ENCODE assay signal across 8 cellular contexts in genomic region chr9:34638138-34638445, GRCh38. TPM values are rescaled to one million over a fixed set of nuclear protein-coding genes. Genes with fewer than 3 reads are reported as not detected.
DNase-seq lines count a peak whose midpoint lies in the region; ATAC-seq and TF ChIP-seq lines count a peak whose summit lies in the region.

No MANE protein-coding gene starts in this region.

- H3K36me3 ChIP-seq in skeletal muscle satellite cell (ENCODE audit: insufficient read depth, low read length), result peaks cover 11% of the 10 kb centered on the region

- no peak for TF ChIP-seq CTCF in WI38 (IDR thresholded peaks at IDR 0.05; ENCODE audit: low read depth, low read length)
- TF ChIP-seq CTCF in foreskin keratinocyte (conservative IDR thresholded peaks at IDR 0.05), result no peak

- H3K4me1 ChIP-seq in foreskin keratinocyte (no peaks in the 10 kb centered on the region), skeletal muscle satellite cell (ENCODE audit: control insufficient read depth, insufficient read depth, low read length) (peaks cover 23% of the 10 kb centered on the region)

- peak overlapping the region; percentile 87 for H3K9ac ChIP-seq in skeletal muscle satellite cell (ENCODE audit: low read depth, low read length)

- H3K4me3 ChIP-seq in WI38 (ENCODE audit: low read depth, low read length) (peak overlapping the region; percentile 65), skeletal muscle satellite cell (ENCODE audit: low read length) (peak overlapping the region; percentile 90)

- no peaks in the 10 kb centered on the region for H3K27me3 ChIP-seq in foreskin keratinocyte
- no peaks in the 10 kb centered on the region for H3K27me3 ChIP-seq in skeletal muscle satellite cell (ENCODE audit: control insufficient read depth, insufficient read depth, low read length)

- H3K4me2 ChIP-seq in skeletal muscle satellite cell (ENCODE audit: low read length), result peak overlapping the region; percentile 98

- H3K27ac ChIP-seq in foreskin keratinocyte, result peak overlapping the region; percentile 69

- H3K9me3 ChIP-seq in skeletal muscle satellite cell (replicated peaks; ENCODE audit: low read length), result no peaks in the 10 kb centered on the region

- DNase-seq in foreskin keratinocyte, result no peak
- DNase-seq in activated CD4-positive, CD25-positive, alpha-beta regulatory T cell treated with anti-CD3 and anti-CD28 coated beads, Interleukin-2, amount 50 U/mL, for 72 hours, result no peak

- ATAC-seq in GM21447 (IDR thresholded peaks at IDR 0.05; ENCODE audit: unreplicated experiment), result peak; percentile 2
- ATAC-seq in foreskin keratinocyte, result no peak
- no peak for ATAC-seq in GM18511 (IDR thresholded peaks at IDR 0.05; ENCODE audit: unreplicated experiment)
- ATAC-seq in HG03571 (IDR thresholded peaks at IDR 0.05; ENCODE audit: unreplicated experiment), result no peak
- ATAC-seq in GM18873 (IDR thresholded peaks at IDR 0.05; ENCODE audit: low FRiP score, unreplicated experiment), result no peak

RNA-seq across cellular contexts. Expression of gene SIGMAR1, which starts 0.5 kb away (rescaled TPM):
- total RNA-seq in foreskin keratinocyte, result 134 and 155 TPM in 2 replicates
- polyA plus RNA-seq in foreskin keratinocyte, result 175 and 195 TPM in 2 replicates
- 127 and 135 TPM in 2 replicates for total RNA-seq in skeletal muscle satellite cell (2012; rRNA removed)

RNA-seq across cellular contexts. Expression of gene GALT, which starts 8.4 kb away (rescaled TPM):
- total RNA-seq in foreskin keratinocyte, result 30.5 and 42.4 TPM in 2 replicates
- 48.7 and 57.0 TPM in 2 replicates for polyA plus RNA-seq in foreskin keratinocyte
- total RNA-seq in skeletal muscle satellite cell (2012; rRNA removed), result 14.0 and 17.0 TPM in 2 replicates

RNA-seq across cellular contexts. Expression of gene ARID3C, which starts 9.2 kb away (rescaled TPM):
- total RNA-seq in foreskin keratinocyte, result 0.07 and 0.17 TPM in 2 replicates
- 0.07 and 0.13 TPM in 2 replicates for polyA plus RNA-seq in foreskin keratinocyte
- not detected in 2 replicates for total RNA-seq in skeletal muscle satellite cell (2012; rRNA removed)

RNA-seq across cellular contexts. Expression of gene IL11RA, which starts 13.9 kb away (rescaled TPM):
- 3.0 and 3.6 TPM in 2 replicates for total RNA-seq in foreskin keratinocyte
- polyA plus RNA-seq in foreskin keratinocyte, result 2.8 and 3.2 TPM in 2 replicates
- 7.4 and 12.7 TPM in 2 replicates for total RNA-seq in skeletal muscle satellite cell (2012; rRNA removed)

RNA-seq across cellular contexts. Expression of gene DCTN3, which starts 17.8 kb away (rescaled TPM):
- total RNA-seq in foreskin keratinocyte, result 72.4 and 80.9 TPM in 2 replicates
- 133 and 137 TPM in 2 replicates for polyA plus RNA-seq in foreskin keratinocyte
- total RNA-seq in skeletal muscle satellite cell (2012; rRNA removed), result 67.9 and 82.6 TPM in 2 replicates
